ENCODE assay signal across 2 cellular contexts in genomic region chr9:78294290-78295176, GRCh38.
TF ChIP-seq lines count a peak whose summit lies in the region.

No MANE protein-coding gene starts in this region.

TF ChIP-seq in Ishikawa, 13 proteins besides CTCF, POLR2A, EP300 and RAD21 (continued from another document):
- no peak for TF ChIP-seq REST (IDR thresholded peaks at IDR 0.05; ENCODE audit: low read depth)
- TF ChIP-seq MAX (IDR thresholded peaks at IDR 0.05), result no peak
- no peak for TF ChIP-seq TEAD4 (IDR thresholded peaks at IDR 0.05)

TF ChIP-seq in WTC11, 78 proteins besides CTCF, POLR2A, EP300 and RAD21 (continued from another document):
- TF ChIP-seq PRDM15 (CRISPR knock-in tag; IDR thresholded peaks at IDR 0.05), result no peak
- TF ChIP-seq JAZF1 (CRISPR knock-in tag; IDR thresholded peaks at IDR 0.05), result no peak
- TF ChIP-seq CDX4 (CRISPR knock-in tag; IDR thresholded peaks at IDR 0.05; ENCODE audit: borderline replicate concordance), result no peak
- no peak for TF ChIP-seq OVOL2 (CRISPR knock-in tag; IDR thresholded peaks at IDR 0.05; ENCODE audit: borderline replicate concordance)
- TF ChIP-seq E2F4 (CRISPR knock-in tag; IDR thresholded peaks at IDR 0.05; ENCODE audit: borderline replicate concordance, low read depth), result no peak
- TF ChIP-seq JUN (CRISPR knock-in tag; IDR thresholded peaks at IDR 0.05), result no peak
